ENCODE assay signal across 8 cellular contexts in genomic region chr12:110282956-110283817, GRCh38. TPM values are rescaled to one million over a fixed set of nuclear protein-coding genes. Genes with fewer than 3 reads are reported as not detected.
DNase-seq lines count a peak whose midpoint lies in the region; ATAC-seq and TF ChIP-seq lines count a peak whose summit lies in the region.

No MANE protein-coding gene starts in this region.

- peaks cover 58% of the 10 kb centered on the region for H3K36me3 ChIP-seq in iPS-20b (ENCODE audit: insufficient read depth, low read depth, low read length)
- peaks cover 0 to 6% (median 1%) of the 10 kb centered on the region in 4 donors for H3K36me3 ChIP-seq in transverse colon

- POLR2A ChIA-PET in activated CD8-positive, alpha-beta T cell treated with anti-CD3 and anti-CD28 coated beads for 36 hours (lab: Charles Lee) = interaction anchor here (1.0 to 3.4 kb wide), 5 partner anchors 9 to 166 kb away, joined by 3 to 22 read pairs (median 5); partner anchors contain the start of gene ARPC3

- CTCF ChIA-PET in activated CD8-positive, alpha-beta T cell treated with anti-CD3 and anti-CD28 coated beads for 36 hours (lab: Charles Lee) = interaction anchor here (1.0 to 4.2 kb wide), 3 partner anchors 146 to 182 kb away, joined by 3 to 17 read pairs (median 5); no protein-coding TSS in a partner anchor

- H3K27ac ChIP-seq in iPS-20b (ENCODE audit: low read length) (no peak overlapping the region), transverse colon (peak overlapping the region; percentile 96 to 100 (median 100))

- peaks cover 66% of the 10 kb centered on the region for H3K36me3 Mint-ChIP-seq in activated T-cell treated with anti-CD3 and anti-CD28 coated beads, Interleukin-2, amount 50 U/mL, for 24 hours (ENCODE audit: low read depth)
- peaks cover 52% of the 10 kb centered on the region for H3K36me3 Mint-ChIP-seq in activated CD8-positive, alpha-beta T cell treated with anti-CD3 and anti-CD28 coated beads for 36 hours (ENCODE audit: low read depth)

- peak overlapping the region; percentile 97; the same call in 1 of the 2 replicates for H3K9ac ChIP-seq in iPS-20b (ENCODE audit: low read depth, low read length)

- TF ChIP-seq CTCF in activated CD8-positive, alpha-beta T cell treated with anti-CD3 and anti-CD28 coated beads for 36 hours (IDR thresholded peaks at IDR 0.05) = no peak
- no peak for TF ChIP-seq CTCF in transverse colon (IDR thresholded peaks at IDR 0.05)

- in situ Hi-C loops in transverse colon (cut with MboI; ENCODE audit: low pct_ligation_motif_present in 1 of 4, low pct_unique_long_range_greater_than_20kb in 1 of 4, low sequenced_read_pairs in 3 of 4) = no loop called here

- TF ChIP-seq POLR2A in transverse colon (IDR thresholded peaks at IDR 0.05) = no peak

- TF ChIP-seq EP300 in transverse colon (IDR thresholded peaks at IDR 0.05; ENCODE audit: low read depth) = no peak

- H3K4me3 Mint-ChIP-seq in activated T-cell treated with anti-CD3 and anti-CD28 coated beads, Interleukin-2, amount 50 U/mL, for 24 hours = peak overlapping the region; percentile 89
- peak overlapping the region; percentile 94 for H3K4me3 Mint-ChIP-seq in activated CD8-positive, alpha-beta T cell treated with anti-CD3 and anti-CD28 coated beads for 36 hours

- H3K27me3 ChIP-seq in iPS-20b (ENCODE audit: insufficient read depth, low read length) (peaks cover 14% of the 10 kb centered on the region; the same call in 1 of the 2 replicates), transverse colon (no peaks in the 10 kb centered on the region)

- no peak for DNase-seq in activated T-cell treated with anti-CD3 and anti-CD28 coated beads, Interleukin-2, amount 50 U/mL, for 24 hours
- no peak for DNase-seq in activated T-cell treated with anti-CD3 and anti-CD28 coated beads, Interleukin-2, amount 50 U/mL, for 48 hours
- DNase-seq in activated CD8-positive, alpha-beta T cell treated with anti-CD3 and anti-CD28 coated beads for 36 hours = no peak
- no peak for DNase-seq in transverse colon

- H3K4me3 ChIP-seq in iPS-20b (ENCODE audit: low read length) = peak overlapping the region; percentile 99
- H3K4me3 ChIP-seq in transverse colon = peak overlapping the region; percentile 6 to 99 (median 96)

- peaks cover 61% of the 10 kb centered on the region for H3K4me1 Mint-ChIP-seq in activated T-cell treated with anti-CD3 and anti-CD28 coated beads, Interleukin-2, amount 50 U/mL, for 24 hours (ENCODE audit: low read depth)
- peaks cover 58% of the 10 kb centered on the region for H3K4me1 Mint-ChIP-seq in activated CD8-positive, alpha-beta T cell treated with anti-CD3 and anti-CD28 coated beads for 36 hours (ENCODE audit: low read depth)

- ATAC-seq in activated CD8-positive, alpha-beta T cell treated with anti-CD3 and anti-CD28 coated beads for 36 hours = no peak
- no peak for ATAC-seq in GM18907 (IDR thresholded peaks at IDR 0.05; ENCODE audit: unreplicated experiment)
- ATAC-seq in HG02885 (IDR thresholded peaks at IDR 0.05; ENCODE audit: poor library complexity, unreplicated experiment) = no peak
- ATAC-seq in HG03432 (IDR thresholded peaks at IDR 0.05; ENCODE audit: unreplicated experiment) = no peak

- H3K27me3 Mint-ChIP-seq in activated T-cell treated with anti-CD3 and anti-CD28 coated beads, Interleukin-2, amount 50 U/mL, for 24 hours = no peaks in the 10 kb centered on the region
- peaks cover 3% of the 10 kb centered on the region for H3K27me3 Mint-ChIP-seq in activated CD8-positive, alpha-beta T cell treated with anti-CD3 and anti-CD28 coated beads for 36 hours

- 10 to 12% methylated on average over 7 of the region's 7 CpGs for WGBS in transverse colon (ENCODE audit: low coverage in 1 of 2), 2 donors

- H3K9me3 Mint-ChIP-seq in activated T-cell treated with anti-CD3 and anti-CD28 coated beads, Interleukin-2, amount 50 U/mL, for 24 hours = no peaks in the 10 kb centered on the region
- no peaks in the 10 kb centered on the region for H3K9me3 Mint-ChIP-seq in activated CD8-positive, alpha-beta T cell treated with anti-CD3 and anti-CD28 coated beads for 36 hours

- no peaks in the 10 kb centered on the region for H3K9me3 ChIP-seq in iPS-20b (ENCODE audit: insufficient read depth, low read depth, low read length)
- no peaks in the 10 kb centered on the region for H3K9me3 ChIP-seq in transverse colon

- peak overlapping the region; percentile 95 for H3K27ac Mint-ChIP-seq in activated T-cell treated with anti-CD3 and anti-CD28 coated beads, Interleukin-2, amount 50 U/mL, for 24 hours
- peak overlapping the region; percentile 88 for H3K27ac Mint-ChIP-seq in activated CD8-positive, alpha-beta T cell treated with anti-CD3 and anti-CD28 coated beads for 36 hours

- peaks cover 31% of the 10 kb centered on the region for H3K4me1 ChIP-seq in iPS-20b (ENCODE audit: insufficient read depth, low read length)
- peaks cover 14 to 66% (median 45%) of the 10 kb centered on the region in 4 donors for H3K4me1 ChIP-seq in transverse colon

- intact Hi-C loops in activated CD8-positive, alpha-beta T cell treated with anti-CD3 and anti-CD28 coated beads for 36 hours (cut with micrococcal nuclease) = no loop called here
- intact Hi-C loops in transverse colon (cut with DNase I; ENCODE audit: low total_unique reads) = no loop called here

RNA-seq across cellular contexts. Expression of gene ATP2A2, which starts 2.1 kb away (rescaled TPM):
- 100 to 1,000 TPM; 107 to 111 TPM for total RNA-seq in activated CD8-positive, alpha-beta T cell treated with anti-CD3 and anti-CD28 coated beads for 36 hours
- total RNA-seq in transverse colon = 100 to 1,000 TPM; 128 to 185 (median 178) TPM
